ENCODE assay signal across 35 cellular contexts in genomic region chr10:15591431-15591830, GRCh38.
"Had no signal": no experiment of that assay in that cellular context is flagged by ENCODE, and none has a peak within 500 bp of the region (broad histone marks: within the 10 kb centered on the region; RNA-seq: fewer than 3 reads in every experiment).

No MANE protein-coding gene starts in this region.

- H3K4me3 ChIP-seq: MG63 had no signal

- H3K9ac ChIP-seq: KMS-11 had no signal

- H3K27ac ChIP-seq: KMS-11 had no signal

- DNase-seq: Karpas-422, Kasumi-1, MG63, MV-4-11, NCI-H1048, NCI-H1092, NCI-H1092 treated with DMSO at 0.1 percent for 48 hours, NCI-H1105, NCI-H1105 treated with DMSO at 0.1 percent for 48 hours, NCI-H1417, NCI-H1417 treated with DMSO at 0.1 percent for 48 hours, NCI-H1436, NCI-H1436 treated with DMSO at 0.1 percent for 48 hours, NCI-H146, NCI-H1694, NCI-H1694 treated with DMSO at 0.1 percent for 48 hours, NCI-H187, NCI-H187 treated with DMSO at 0.1 percent for 48 hours, NCI-H1930, NCI-H2029, NCI-H2029 treated with DMSO at 0.1 percent for 48 hours, NCI-H2081, NCI-H2081 treated with DMSO at 0.1 percent for 48 hours, NCI-H2107, NCI-H2171, NCI-H2171 treated with DMSO at 0.1 percent for 48 hours, NCI-H2227 treated with DMSO at 0.1 percent for 48 hours, NCI-H226, NCI-H345, NCI-H446, NCI-H446 treated with DMSO at 0.1 percent for 48 hours, NCI-H510A, NCI-H510A treated with DMSO at 0.1 percent for 48 hours, NCI-H524 had no signal

- H3K4me2 ChIP-seq: KMS-11 had no signal

- H3K36me3 ChIP-seq: MG63 had no signal

- H3K27me3 ChIP-seq: MG63 had no signal
